ENCODE assay signal across 8 cellular contexts in genomic region chr11:76783901-76784813, GRCh38. TPM values are rescaled to one million over a fixed set of nuclear protein-coding genes. Genes with fewer than 3 reads are reported as not detected.
DNase-seq lines count a peak whose midpoint lies in the region; FAIRE-seq and TF ChIP-seq lines count a peak whose summit lies in the region.

No MANE protein-coding gene starts in this region.

- no peaks in the 10 kb centered on the region for H3K27me3 ChIP-seq in muscle layer of duodenum (ENCODE audit: low read depth, low read length)

- TF ChIP-seq CTCF in epithelial cell of esophagus (IDR thresholded peaks at IDR 0.05; ENCODE audit: insufficient read depth, low read depth, low read length, missing control alignments) (no peak), GM13977 (IDR thresholded peaks at IDR 0.05; ENCODE audit: extremely low read depth, insufficient read depth, missing control alignments) (no peak)

- peaks cover 0 to 4% of the 10 kb centered on the region in 2 donors for H3K4me1 ChIP-seq in muscle layer of duodenum (ENCODE audit: control insufficient read depth in 1 of 2, insufficient read depth in 2 of 2, low read length in 2 of 2)

- in situ Hi-C loops in GM13977 (cut with MboI; ENCODE audit: low pct_unique_long_range_greater_than_20kb, low sequenced_read_pairs, unreplicated experiment): no loop called here

- H3K36me3 ChIP-seq in muscle layer of duodenum (ENCODE audit: control insufficient read depth in 1 of 2, insufficient read depth in 2 of 2, low read length in 2 of 2): no peaks in the 10 kb centered on the region

- H3K4me3 ChIP-seq in epithelial cell of esophagus (ENCODE audit: low read length) (peak overlapping the region; percentile 84), muscle layer of duodenum (ENCODE audit: low read depth in 1 of 2, low read length in 2 of 2) (peak overlapping the region; percentile 46 to 73)

- H3K27ac ChIP-seq in muscle layer of duodenum (ENCODE audit: low read length): no peak overlapping the region

- no peak for TF ChIP-seq POLR2A in GM12892 (IDR thresholded peaks at IDR 0.05; ENCODE audit: low read depth, low read length)

- peak; percentile 78 for DNase-seq in NCI-H82 (lab: John Stamatoyannopoulos, UW)
- no peak for DNase-seq in NCI-H82 treated with DMSO at 0.1 percent for 48 hours (lab: John Stamatoyannopoulos, UW; ENCODE audit: unreplicated experiment)
- DNase-seq in RPMI8226: peak; percentile 43
- peak; percentile 84 for DNase-seq in epithelial cell of esophagus (ENCODE audit: low read depth)
- no peak for DNase-seq in GM13977 (ENCODE audit: low spot score)
- DNase-seq in GM12892 (ENCODE audit: insufficient read length): no peak
- no peak for DNase-seq in stimulated activated CD4-positive, alpha-beta T cell treated with anti-CD3 and anti-CD28 coated beads, Interleukin-4, amount 100 ng/mL, for 24 hours

- no peaks in the 10 kb centered on the region for H3K9me3 ChIP-seq in muscle layer of duodenum (ENCODE audit: control insufficient read depth in 1 of 2, low read length in 2 of 2)

- no peak for FAIRE-seq in GM12892 (lab: Jason Lieb, UNC)

RNA-seq across cellular contexts. Expression of gene TSKU, which starts 1.0 kb away (rescaled TPM):
- polyA plus RNA-seq in GM12892 (2012; ENCODE audit: missing spikeins): 0.40 TPM

Comparison
In these comparisons a context has a peak if more than half of its experiments do, and no peak if none do; other contexts are left out.
1. DNase-seq: peak in NCI-H82 (single experiment), RPMI8226 (single experiment) and epithelial cell of esophagus (single experiment); none in NCI-H82 treated with DMSO at 0.1 percent for 48 hours (single experiment), GM13977 (single experiment), GM12892 (single experiment) and stimulated activated CD4-positive, alpha-beta T cell treated with anti-CD3 and anti-CD28 coated beads, Interleukin-4, amount 100 ng/mL, for 24 hours (single experiment).